ENCODE assay signal across 8 cellular contexts in the genomic region with DNA sequence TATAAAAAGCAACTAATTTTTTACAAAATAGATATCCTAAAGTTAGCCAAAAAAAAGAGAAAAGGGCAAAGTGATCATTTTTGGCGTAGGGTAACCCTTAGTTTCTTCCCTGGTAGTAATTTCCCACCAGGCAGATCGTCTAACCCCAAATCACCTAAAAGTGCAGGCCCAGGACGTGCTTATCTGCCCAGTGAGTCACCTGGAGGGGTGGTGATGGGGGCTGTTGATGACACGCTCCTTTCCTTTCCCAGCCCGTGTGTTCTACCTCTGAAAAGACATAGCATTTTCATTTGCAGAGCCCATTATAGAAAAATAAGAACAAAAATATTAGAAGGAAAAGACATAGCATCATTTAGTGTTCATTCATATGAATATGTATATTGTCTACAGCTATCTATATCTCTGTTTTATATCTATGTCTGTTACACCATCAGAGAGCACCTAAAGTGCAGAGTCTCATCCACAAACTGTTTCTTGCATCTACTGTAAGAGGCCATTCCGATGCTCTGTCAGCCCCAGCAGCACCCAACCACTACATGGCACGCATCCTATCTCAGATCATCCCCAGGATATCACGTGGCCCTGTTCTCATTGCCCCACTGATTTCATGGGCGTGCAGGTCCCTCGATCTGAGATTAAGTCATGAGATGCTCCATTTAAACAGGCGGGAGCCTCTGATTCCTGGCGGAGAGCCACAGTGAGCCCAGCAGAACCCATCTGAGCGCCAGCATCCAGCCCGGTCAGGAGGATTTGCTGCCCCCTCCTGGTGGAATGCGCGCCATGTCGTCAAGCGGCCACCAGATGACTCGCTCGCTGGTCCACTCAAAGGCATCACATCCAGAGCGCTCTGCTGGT.
DNase-seq lines count a peak whose midpoint lies in the region; ATAC-seq and TF ChIP-seq lines count a peak whose summit lies in the region.

No MANE protein-coding gene starts in this region.

- ATAC-seq in GM18520 (IDR thresholded peaks at IDR 0.05; ENCODE audit: unreplicated experiment), result no peak

- no peak overlapping the region for H3K4me3 ChIP-seq in HEK293 (ENCODE audit: low read depth, low read length)

- DNase-seq in COLO668 (lab: John Stamatoyannopoulos, UW; ENCODE audit: unreplicated experiment), result peak; percentile 87
- peak; percentile 98 for DNase-seq in NCI-H2227 treated with DMSO at 0.1 percent for 48 hours (lab: John Stamatoyannopoulos, UW)
- DNase-seq in activated CD4-positive, CD25-positive, alpha-beta regulatory T cell treated with anti-CD3 and anti-CD28 coated beads, Interleukin-2, amount 50 U/mL, for 72 hours, result peak; percentile 94
- peak in 56 of 61 donors; percentile 11 to 90 (median 70) for DNase-seq in caudate nucleus (lab: John Stamatoyannopoulos, UW)
- peak; percentile 78 for DNase-seq in kidney glomerular epithelial cell (lab: John Stamatoyannopoulos, UW)
- DNase-seq in stimulated activated CD4-positive, alpha-beta T cell treated with anti-CD3 and anti-CD28 coated beads, Interleukin-1b, Interleukin-23, amount 100 ng/mL, for 48 hours, result peak; percentile 81

- CTCF ChIA-PET in HEK293 (lab: Yijun Ruan, JAX), result interaction anchor here (0.6 to 2.4 kb wide), 8 partner anchors 19 to 702 kb away, joined by 3 to 14 read pairs (median 5); partner anchors contain the start of genes CNOT3, MBOAT7 and TSEN34

- peaks cover 2% of the 10 kb centered on the region; the same call in 1 of the 2 replicates for H3K4me1 ChIP-seq in HEK293 (ENCODE audit: control insufficient read depth, insufficient read depth, low read length)

- H3K9me3 ChIP-seq in HEK293 (ENCODE audit: control insufficient read depth, insufficient read depth, low read depth, low read length), result no peaks in the 10 kb centered on the region; the same call in 1 of the 2 replicates

- POLR2A ChIA-PET in HEK293 (lab: Yijun Ruan, JAX), result no interaction called here

- no peaks in the 10 kb centered on the region; a peak in 1 of 3 replicates for H3K36me3 ChIP-seq in HEK293 (ENCODE audit: control insufficient read depth in 2 of 2, insufficient read depth in 1 of 2, low read length in 2 of 2)

- peak; percentile 95 for TF ChIP-seq CTCF in HEK293 (tag by site-specific recombination; IDR thresholded peaks at IDR 0.05)

- H3K27ac ChIP-seq in HEK293 (ENCODE audit: extremely low read depth, low read depth, low read length) (no peak overlapping the region), caudate nucleus (ENCODE audit: low read depth, low read length) (no peak overlapping the region)

TF ChIP-seq in HEK293, 187 proteins besides CTCF, POLR2A, EP300 and RAD21 (continues in another document):
- TF ChIP-seq ZNF394 (tag by site-specific recombination; IDR thresholded peaks at IDR 0.05; ENCODE audit: borderline replicate concordance) (0 out of 2 replicates have a peak, but pooled peaks have one; percentile 21), ZBTB44 (tag by site-specific recombination; IDR thresholded peaks at IDR 0.05) (no peak), ZIC2 (tag by site-specific recombination; IDR thresholded peaks at IDR 0.05) (0 out of 2 replicates have a peak, but pooled peaks have one; percentile 18), ZNF19 (tag by site-specific recombination; IDR thresholded peaks at IDR 0.05; ENCODE audit: low read depth) (no peak), ZBTB17 (tag by site-specific recombination; IDR thresholded peaks at IDR 0.05) (peak; percentile 89), KLF1 (tag by site-specific recombination; IDR thresholded peaks at IDR 0.05) (0 out of 2 replicates have a peak, but pooled peaks have one; percentile 7), ZNF660 (tag by site-specific recombination; IDR thresholded peaks at IDR 0.05) (peak; percentile 81), KLF8 (tag by site-specific recombination; IDR thresholded peaks at IDR 0.05) (peak; percentile 32; the same call in 1 of the 2 replicates), ZBTB26 (tag by site-specific recombination; optimal IDR thresholded peaks at IDR 0.05) (no peak), ZNF768 (tag by site-specific recombination; IDR thresholded peaks at IDR 0.05) (peak; percentile 34; the same call in 1 of the 2 replicates), ZNF274 (IDR thresholded peaks at IDR 0.05; ENCODE audit: low read length) (no peak), ZNF274 (tag by site-specific recombination; IDR thresholded peaks at IDR 0.05; ENCODE audit: borderline replicate concordance) (no peak), ZNF530 (tag by site-specific recombination; IDR thresholded peaks at IDR 0.05; ENCODE audit: low read depth) (no peak), ZNF654 (tag by site-specific recombination; IDR thresholded peaks at IDR 0.05; ENCODE audit: low read depth) (peak; percentile 84), ZBTB8A (tag by site-specific recombination; IDR thresholded peaks at IDR 0.05) (peak; percentile 49; the same call in 1 of the 2 replicates), ZXDB (tag by site-specific recombination; IDR thresholded peaks at IDR 0.05) (peak; percentile 49), ZNF610 (tag by site-specific recombination; IDR thresholded peaks at IDR 0.05; ENCODE audit: borderline replicate concordance) (0 out of 2 replicates have a peak, but pooled peaks have one; percentile 38), ZNF561 (tag by site-specific recombination; IDR thresholded peaks at IDR 0.05; ENCODE audit: borderline replicate concordance) (peak; percentile 76; the same call in 1 of the 2 replicates), ZNF266 (tag by site-specific recombination; IDR thresholded peaks at IDR 0.05; ENCODE audit: low read depth) (no peak), ZNF335 (tag by site-specific recombination; conservative IDR thresholded peaks at IDR 0.05) (0 out of 2 replicates have a peak, but pooled peaks have one; percentile 18), SP7 (tag by site-specific recombination; IDR thresholded peaks at IDR 0.05) (peak; percentile 45; the same call in 1 of the 2 replicates), ZNF223 (tag by site-specific recombination; IDR thresholded peaks at IDR 0.05) (no peak), OSR2 (tag by site-specific recombination; IDR thresholded peaks at IDR 0.05) (no peak), ZNF184 (tag by site-specific recombination; IDR thresholded peaks at IDR 0.05) (no peak), GLIS1 (tag by site-specific recombination; IDR thresholded peaks at IDR 0.05) (peak; percentile 14; the same call in 1 of the 2 replicates), ZEB2 (tag by site-specific recombination; IDR thresholded peaks at IDR 0.05) (peak; percentile 24; the same call in 1 of the 2 replicates), ZNF626 (tag by site-specific recombination; IDR thresholded peaks at IDR 0.05) (no peak)
- TF ChIP-seq, protein P1, sequence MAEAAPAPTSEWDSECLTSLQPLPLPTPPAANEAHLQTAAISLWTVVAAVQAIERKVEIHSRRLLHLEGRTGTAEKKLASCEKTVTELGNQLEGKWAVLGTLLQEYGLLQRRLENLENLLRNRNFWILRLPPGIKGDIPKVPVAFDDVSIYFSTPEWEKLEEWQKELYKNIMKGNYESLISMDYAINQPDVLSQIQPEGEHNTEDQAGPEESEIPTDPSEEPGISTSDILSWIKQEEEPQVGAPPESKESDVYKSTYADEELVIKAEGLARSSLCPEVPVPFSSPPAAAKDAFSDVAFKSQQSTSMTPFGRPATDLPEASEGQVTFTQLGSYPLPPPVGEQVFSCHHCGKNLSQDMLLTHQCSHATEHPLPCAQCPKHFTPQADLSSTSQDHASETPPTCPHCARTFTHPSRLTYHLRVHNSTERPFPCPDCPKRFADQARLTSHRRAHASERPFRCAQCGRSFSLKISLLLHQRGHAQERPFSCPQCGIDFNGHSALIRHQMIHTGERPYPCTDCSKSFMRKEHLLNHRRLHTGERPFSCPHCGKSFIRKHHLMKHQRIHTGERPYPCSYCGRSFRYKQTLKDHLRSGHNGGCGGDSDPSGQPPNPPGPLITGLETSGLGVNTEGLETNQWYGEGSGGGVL (tag by site-specific recombination; IDR thresholded peaks at IDR 0.05), result 0 out of 2 replicates have a peak, but pooled peaks have one; percentile 12
- TF ChIP-seq, protein P2, sequence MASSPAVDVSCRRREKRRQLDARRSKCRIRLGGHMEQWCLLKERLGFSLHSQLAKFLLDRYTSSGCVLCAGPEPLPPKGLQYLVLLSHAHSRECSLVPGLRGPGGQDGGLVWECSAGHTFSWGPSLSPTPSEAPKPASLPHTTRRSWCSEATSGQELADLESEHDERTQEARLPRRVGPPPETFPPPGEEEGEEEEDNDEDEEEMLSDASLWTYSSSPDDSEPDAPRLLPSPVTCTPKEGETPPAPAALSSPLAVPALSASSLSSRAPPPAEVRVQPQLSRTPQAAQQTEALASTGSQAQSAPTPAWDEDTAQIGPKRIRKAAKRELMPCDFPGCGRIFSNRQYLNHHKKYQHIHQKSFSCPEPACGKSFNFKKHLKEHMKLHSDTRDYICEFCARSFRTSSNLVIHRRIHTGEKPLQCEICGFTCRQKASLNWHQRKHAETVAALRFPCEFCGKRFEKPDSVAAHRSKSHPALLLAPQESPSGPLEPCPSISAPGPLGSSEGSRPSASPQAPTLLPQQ (tag by site-specific recombination; IDR thresholded peaks at IDR 0.05), result peak; percentile 69; the same call in 1 of the 2 replicates
